ENCODE assay signal across 17 cellular contexts in the genomic region with DNA sequence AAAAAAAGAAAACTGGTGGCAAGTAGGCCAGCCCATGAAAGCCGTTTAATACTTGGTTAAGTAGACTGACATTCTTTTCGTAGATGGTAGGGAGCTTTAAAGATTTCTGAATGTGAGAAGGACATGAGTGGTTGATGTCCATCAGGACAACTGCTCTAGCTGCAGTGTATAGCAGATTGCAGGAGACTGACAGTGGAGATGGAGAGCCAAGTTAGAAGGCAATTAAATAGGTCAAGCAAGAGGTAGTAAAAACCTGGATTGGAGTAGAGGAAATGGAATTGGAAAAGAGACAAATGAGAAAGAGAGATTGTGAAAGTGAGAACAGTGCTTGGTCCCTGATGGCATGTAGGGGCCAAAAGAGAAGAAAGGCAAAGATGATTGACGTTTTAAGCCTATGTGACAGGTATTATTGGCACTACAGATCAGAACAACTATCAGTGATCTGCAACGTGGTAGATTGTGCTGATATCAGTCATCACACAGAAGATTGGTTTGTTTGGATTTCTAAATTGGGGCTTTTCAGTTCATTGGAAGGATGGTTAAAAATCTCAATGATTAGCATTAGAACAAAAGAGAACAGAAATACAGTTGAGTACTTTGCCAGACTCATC.
"Had no signal": no experiment of that assay in that cellular context is flagged by ENCODE, and none has a peak within 500 bp of the region (broad histone marks: within the 10 kb centered on the region; RNA-seq: fewer than 3 reads in every experiment).

No MANE protein-coding gene starts in this region.

- ATAC-seq: activated T-cell treated with anti-CD3 and anti-CD28 coated beads, Interleukin-2, amount 50 U/mL, for 4 hours; body of pancreas; lower lobe of right lung; naive thymus-derived CD8-positive, alpha-beta T cell; psoas muscle; right cardiac atrium; stimulated activated naive CD8-positive, alpha-beta T cell treated with anti-CD3 and anti-CD28 coated beads, Interleukin-15, Interleukin-2, amounts not matched to agents 100 U/mL and 50 U/mL, for 24 hours had no signal

- DNase-seq: activated CD4-positive, alpha-beta T cell treated with anti-CD3 and anti-CD28 coated beads, Interleukin-2, amount 50 U/mL, for 1 hour; activated CD4-positive, CD25-positive, alpha-beta regulatory T cell treated with anti-CD3 and anti-CD28 coated beads, Interleukin-2, amount 50 U/mL, for 72 hours; activated CD8-positive, alpha-beta memory T cell treated with anti-CD3 and anti-CD28 coated beads, Interleukin-2, amount 50 U/mL, for 4 hours; activated naive CD4-positive, alpha-beta T cell treated with anti-CD3 and anti-CD28 coated beads for 36 hours; activated T-cell treated with anti-CD3 and anti-CD28 coated beads, Interleukin-2, amount 50 U/mL, for 4 hours; body of pancreas; colonic mucosa; erythroblast; lower lobe of right lung; naive thymus-derived CD8-positive, alpha-beta T cell; ovary; psoas muscle; right cardiac atrium; stimulated activated CD4-positive, alpha-beta T cell treated with anti-CD3 and anti-CD28 coated beads, Interleukin-2, amount 100 ng/mL, for 24 hours; stimulated activated naive CD8-positive, alpha-beta T cell treated with anti-CD3 and anti-CD28 coated beads, Interleukin-15, Interleukin-2, amounts not matched to agents 100 U/mL and 50 U/mL, for 24 hours; uterus had no signal

- H3K27ac ChIP-seq: body of pancreas, colonic mucosa, lower lobe of right lung, ovary, psoas muscle, tibial nerve, uterus had no signal
